2 cellular contexts compared by ENCODE assay signal in genomic region chr13:41970918-41971317, GRCh38.
TF ChIP-seq lines count a peak whose summit lies in the region.

No MANE protein-coding gene starts in this region.

TF ChIP-seq in IMR-90, 13 proteins besides CTCF, POLR2A, EP300 and RAD21:
- no peak for TF ChIP-seq MAZ (IDR thresholded peaks at IDR 0.05; ENCODE audit: borderline replicate concordance, low read depth, low read length)
- TF ChIP-seq, protein P1, sequence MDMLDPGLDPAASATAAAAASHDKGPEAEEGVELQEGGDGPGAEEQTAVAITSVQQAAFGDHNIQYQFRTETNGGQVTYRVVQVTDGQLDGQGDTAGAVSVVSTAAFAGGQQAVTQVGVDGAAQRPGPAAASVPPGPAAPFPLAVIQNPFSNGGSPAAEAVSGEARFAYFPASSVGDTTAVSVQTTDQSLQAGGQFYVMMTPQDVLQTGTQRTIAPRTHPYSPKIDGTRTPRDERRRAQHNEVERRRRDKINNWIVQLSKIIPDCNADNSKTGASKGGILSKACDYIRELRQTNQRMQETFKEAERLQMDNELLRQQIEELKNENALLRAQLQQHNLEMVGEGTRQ (IDR thresholded peaks at IDR 0.05; ENCODE audit: low read depth, low read length), result no peak
- TF ChIP-seq NFE2L2 (IDR thresholded peaks at IDR 0.05; ENCODE audit: low read depth, low read length), result no peak
- no peak for TF ChIP-seq RCOR1 (IDR thresholded peaks at IDR 0.05; ENCODE audit: insufficient replicate concordance, low read length)
- no peak for TF ChIP-seq FOS (IDR thresholded peaks at IDR 0.05; ENCODE audit: low read depth, low read length)
- no peak for TF ChIP-seq CHD1 (IDR thresholded peaks at IDR 0.05; ENCODE audit: low read depth, low read length)
- no peak for TF ChIP-seq CEBPB (IDR thresholded peaks at IDR 0.05; ENCODE audit: low read depth, low read length)
- TF ChIP-seq SMC3 (IDR thresholded peaks at IDR 0.05; ENCODE audit: low read depth, low read length), result no peak
- no peak for TF ChIP-seq RFX5 (IDR thresholded peaks at IDR 0.05; ENCODE audit: low read depth, low read length)
- TF ChIP-seq ELK1 (IDR thresholded peaks at IDR 0.05; ENCODE audit: borderline replicate concordance, low read depth, low read length), result no peak
- no peak for TF ChIP-seq MAFK (IDR thresholded peaks at IDR 0.05; ENCODE audit: low read depth, low read length)
- no peak for TF ChIP-seq MXI1 (IDR thresholded peaks at IDR 0.05; ENCODE audit: borderline replicate concordance, low read depth, low read length)
- TF ChIP-seq BHLHE40 (IDR thresholded peaks at IDR 0.05; ENCODE audit: low read depth, low read length), result no peak
TF ChIP-seq in IMR-90: peak in this region for 0.

TF ChIP-seq in HepG2, 621 proteins besides CTCF, POLR2A, EP300 and RAD21:
- TF ChIP-seq MLXIP (CRISPR knock-in tag; IDR thresholded peaks at IDR 0.05; ENCODE audit: borderline replicate concordance) (no peak), PAXIP1 (CRISPR knock-in tag; conservative IDR thresholded peaks at IDR 0.05) (peak; percentile 51; the same call in 1 of the 2 replicates)
TF ChIP-seq in HepG2: peak in this region for 1.
